In genomic region chr13:88377852-88378251, GRCh38 we compare ENCODE assay signal across 24 cellular contexts.
"Had no signal": no experiment of that assay in that cellular context is flagged by ENCODE, and none has a peak within 500 bp of the region (broad histone marks: within the 10 kb centered on the region; RNA-seq: fewer than 3 reads in every experiment).

No MANE protein-coding gene starts in this region.

- H3K4me2 ChIP-seq: smooth muscle cell had no signal

- H3K9me3 ChIP-seq: lower lobe of right lung, ovary, right atrium auricular region, right lobe of liver, uterus had no signal

- DNase-seq: kidney glomerular epithelial cell; left cardiac atrium; left ventricle myocardium superior; lower lobe of right lung; mammary epithelial cell; mesenchymal stem cell; naive thymus-derived CD8-positive, alpha-beta T cell; ovary; right lobe of liver; stimulated activated CD4-positive, alpha-beta T cell treated with anti-CD3 and anti-CD28 coated beads, Interleukin-1b, Interleukin-23, amount 100 ng/mL, for 48 hours; stimulated activated CD4-positive, alpha-beta T cell treated with anti-CD3 and anti-CD28 coated beads, Interleukin-2, amount 100 ng/mL, for 48 hours; stimulated activated CD4-positive, alpha-beta T cell treated with anti-CD3 and anti-CD28 coated beads, Interleukin-4, amount 100 ng/mL, for 4 hours; stimulated activated CD8-positive, alpha-beta memory T cell treated with anti-CD3 and anti-CD28 coated beads, Interleukin-4, amount 100 ng/mL, for 48 hours; stimulated activated naive CD4-positive, alpha-beta T cell treated with Interleukin-2 at 50 U/mL for 16 hours; stimulated activated naive CD8-positive, alpha-beta T cell treated with anti-CD3 and anti-CD28 coated beads, Interleukin-15, amount 100 ng/mL, for 72 hours; substantia nigra; uterus had no signal

- H3K9me3 Mint-ChIP-seq: stimulated activated naive CD8-positive, alpha-beta T cell treated with anti-CD3 and anti-CD28 coated beads, Interleukin-15, amount 100 ng/mL, for 72 hours; type B pancreatic cell had no signal

- H3K4me1 ChIP-seq: lower lobe of right lung, right atrium auricular region, right lobe of liver, tibial nerve, uterus had no signal

- H3K36me3 ChIP-seq: lower lobe of right lung, ovary, right atrium auricular region, right lobe of liver, tibial nerve, uterus had no signal

- H3K36me3 Mint-ChIP-seq: naive thymus-derived CD8-positive, alpha-beta T cell; stimulated activated memory B cell treated with anti-CD40 and anti-IgM and Interleukin-4, amounts not matched to agents 10 μg/mL and 1 μg/mL and 100 μg/mL, for 72 hours; type B pancreatic cell had no signal

- H3K4me3 ChIP-seq: lower lobe of right lung, ovary, right atrium auricular region, right lobe of liver, smooth muscle cell, tibial nerve, uterus had no signal

- H3K27ac Mint-ChIP-seq: naive thymus-derived CD8-positive, alpha-beta T cell; progenitor cell of endocrine pancreas; stimulated activated memory B cell treated with anti-CD40 and anti-IgM and Interleukin-4, amounts not matched to agents 10 μg/mL and 1 μg/mL and 100 μg/mL, for 72 hours; stimulated activated naive CD8-positive, alpha-beta T cell treated with anti-CD3 and anti-CD28 coated beads, Interleukin-15, amount 100 ng/mL, for 72 hours; type B pancreatic cell had no signal

- H3K27me3 Mint-ChIP-seq: naive thymus-derived CD8-positive, alpha-beta T cell; progenitor cell of endocrine pancreas; stimulated activated memory B cell treated with anti-CD40 and anti-IgM and Interleukin-4, amounts not matched to agents 10 μg/mL and 1 μg/mL and 100 μg/mL, for 72 hours; stimulated activated naive CD8-positive, alpha-beta T cell treated with anti-CD3 and anti-CD28 coated beads, Interleukin-15, amount 100 ng/mL, for 72 hours; type B pancreatic cell had no signal

- H3K4me1 Mint-ChIP-seq: stimulated activated memory B cell treated with anti-CD40 and anti-IgM and Interleukin-4, amounts not matched to agents 10 μg/mL and 1 μg/mL and 100 μg/mL, for 72 hours; stimulated activated naive CD8-positive, alpha-beta T cell treated with anti-CD3 and anti-CD28 coated beads, Interleukin-15, amount 100 ng/mL, for 72 hours had no signal

- H3K4me3 Mint-ChIP-seq: naive thymus-derived CD8-positive, alpha-beta T cell; stimulated activated memory B cell treated with anti-CD40 and anti-IgM and Interleukin-4, amounts not matched to agents 10 μg/mL and 1 μg/mL and 100 μg/mL, for 72 hours; stimulated activated naive CD8-positive, alpha-beta T cell treated with anti-CD3 and anti-CD28 coated beads, Interleukin-15, amount 100 ng/mL, for 72 hours; type B pancreatic cell had no signal

- H3K27ac ChIP-seq: lower lobe of right lung, ovary, right atrium auricular region, right lobe of liver, tibial nerve, uterus had no signal

- H3K27me3 ChIP-seq: ovary, right atrium auricular region, right lobe of liver, tibial nerve, uterus had no signal

- ATAC-seq: left cardiac atrium; left lobe of liver; left ventricle myocardium superior; lower lobe of right lung; naive thymus-derived CD8-positive, alpha-beta T cell; right lobe of liver; stimulated activated memory B cell treated with anti-CD40 and anti-IgM and Interleukin-4, amounts not matched to agents 10 μg/mL and 1 μg/mL and 100 μg/mL, for 72 hours; stimulated activated naive CD8-positive, alpha-beta T cell treated with anti-CD3 and anti-CD28 coated beads, Interleukin-15, amount 100 ng/mL, for 72 hours had no signal
